Comparison of ENCODE assay signal across 27 cellular contexts in genomic region chr20:21372016-21372415, GRCh38. TPM values are rescaled to one million over a fixed set of nuclear protein-coding genes. Genes with fewer than 3 reads are reported as not detected.
DNase-seq lines count a peak whose midpoint lies in the region; ATAC-seq, FAIRE-seq and TF ChIP-seq lines count a peak whose summit lies in the region.
"Had no signal": no experiment of that assay in that cellular context is flagged by ENCODE, and none has a peak within 500 bp of the region (broad histone marks: within the 10 kb centered on the region; RNA-seq: fewer than 3 reads in every experiment).

No MANE protein-coding gene starts in this region.

- H3K27me3 Mint-ChIP-seq in MCF 10A (ENCODE audit: insufficient read depth, unreplicated experiment): no peaks in the 10 kb centered on the region
- no peaks in the 10 kb centered on the region for H3K27me3 Mint-ChIP-seq in CD4-positive, alpha-beta memory T cell
- H3K27me3 Mint-ChIP-seq: CD4-positive, alpha-beta T cell; CD8-positive, alpha-beta memory T cell had no signal

- no peak overlapping the region for H3K4me2 ChIP-seq in A549
- H3K4me2 ChIP-seq: BLaER1 treated with 17β-estradiol and CSF1 and Interleukin-3, amounts not matched to agents 10 nM and 100 nM had no signal

- intact Hi-C loops in MCF 10A (cut with micrococcal nuclease): no loop called here
- intact Hi-C loops in breast epithelium (cut with DNase I; ENCODE audit: low total_unique reads): no loop called here
- intact Hi-C loops in CD4-positive, alpha-beta memory T cell (cut with micrococcal nuclease): no loop called here

- H3K36me3 Mint-ChIP-seq in MCF 10A (ENCODE audit: insufficient read depth, unreplicated experiment): peaks cover 44% of the 10 kb centered on the region
- peaks cover 96% of the 10 kb centered on the region for H3K36me3 Mint-ChIP-seq in stimulated activated effector memory CD8-positive, alpha-beta T cell treated with anti-CD3 and anti-CD28 coated beads, Interleukin-12 subunit alpha, Interleukin-12 subunit beta, amount 100 ng/mL, for 72 hours
- peaks cover 38 to 61% of the 10 kb centered on the region in 2 donors for H3K36me3 Mint-ChIP-seq in CD4-positive, alpha-beta memory T cell

- H3K9me3 ChIP-seq in breast epithelium (no peaks in the 10 kb centered on the region), A549 (no peaks in the 10 kb centered on the region)
- no peaks in the 10 kb centered on the region for H3K9me3 ChIP-seq in CD4-positive, alpha-beta memory T cell (ENCODE audit: control insufficient read depth in 1 of 2, low read length in 2 of 2)
- H3K9me3 ChIP-seq: BLaER1 treated with 17β-estradiol and CSF1 and Interleukin-3, amounts not matched to agents 10 nM and 100 nM had no signal

- 88% methylated on average over 2 of the region's 2 CpGs for WGBS in A549 (ENCODE audit: missing lambda C conversion rate)

- no peak for TF ChIP-seq RAD21 in A549 (conservative IDR thresholded peaks at IDR 0.05 in 1 of 2, IDR thresholded peaks at IDR 0.05 in 1 of 2)

- H3K27ac ChIP-seq in breast epithelium (no peak overlapping the region), A549 (no peak overlapping the region)
- no peak overlapping the region for H3K27ac ChIP-seq in CD4-positive, alpha-beta memory T cell (ENCODE audit: low read depth, low read length)
- H3K27ac ChIP-seq: BLaER1 treated with 17β-estradiol and CSF1 and Interleukin-3, amounts not matched to agents 10 nM and 100 nM; C4-2B had no signal

- in situ Hi-C loops in SK-MEL-5 (cut with HindIII; ENCODE audit: low pct_unique_long_range_greater_than_20kb, low sequenced_read_pairs): no loop called here

- no peak for DNase-seq in MCF 10A (ENCODE audit: unreplicated experiment)
- DNase-seq in breast epithelium (ENCODE audit: low spot score in 2 of 2): no peak
- no peak for DNase-seq in A549 (ENCODE audit: low read depth in 1 of 2, low spot score in 1 of 2)
- DNase-seq in SK-MEL-5 (ENCODE audit: low read depth, low spot score): peak; percentile 71
- DNase-seq in stimulated activated effector memory CD8-positive, alpha-beta T cell treated with anti-CD3 and anti-CD28 coated beads, Interleukin-12 subunit alpha, Interleukin-12 subunit beta, amount 100 ng/mL, for 72 hours (ENCODE audit: low spot score in 2 of 2): no peak
- no peak for DNase-seq in activated CD8-positive, alpha-beta memory T cell treated with anti-CD3 and anti-CD28 coated beads, Interleukin-2, amount 50 U/mL, for 4 hours
- no peak for DNase-seq in CD4-positive, alpha-beta memory T cell
- DNase-seq in stimulated activated CD4-positive, alpha-beta T cell treated with anti-CD3 and anti-CD28 coated beads, Interleukin-4, amount 100 ng/mL, for 4 hours: no peak
- DNase-seq: ACHN; CD4-positive, alpha-beta T cell; CD8-positive, alpha-beta memory T cell; COR-L47; DMS 273 treated with DMSO at 0.1 percent for 48 hours; DMS153; DMS53; DMS79; DND-41; EL; GDM1 had no signal

- FAIRE-seq in A549 (lab: Jason Lieb, UNC): peak; percentile 67
- FAIRE-seq: GM12878, GM12892 had no signal

- H3K27me3 ChIP-seq in breast epithelium: no peaks in the 10 kb centered on the region
- no peaks in the 10 kb centered on the region for H3K27me3 ChIP-seq in CD4-positive, alpha-beta memory T cell (ENCODE audit: insufficient read depth, low read length)
- H3K27me3 ChIP-seq: BLaER1 treated with 17β-estradiol and CSF1 and Interleukin-3, amounts not matched to agents 10 nM and 100 nM had no signal

- no peak overlapping the region for H3K4me3 ChIP-seq in breast epithelium
- H3K4me3 ChIP-seq in A549: no peak overlapping the region
- H3K4me3 ChIP-seq in CD4-positive, alpha-beta memory T cell (ENCODE audit: low read length in 2 of 2): no peak overlapping the region
- H3K4me3 ChIP-seq: BLaER1 treated with 17β-estradiol and CSF1 and Interleukin-3, amounts not matched to agents 10 nM and 100 nM; GM12878 had no signal

- peaks cover 5% of the 10 kb centered on the region for H3K4me1 Mint-ChIP-seq in MCF 10A (ENCODE audit: insufficient read depth, unreplicated experiment)
- peaks cover 12% of the 10 kb centered on the region for H3K4me1 Mint-ChIP-seq in stimulated activated effector memory CD8-positive, alpha-beta T cell treated with anti-CD3 and anti-CD28 coated beads, Interleukin-12 subunit alpha, Interleukin-12 subunit beta, amount 100 ng/mL, for 72 hours
- H3K4me1 Mint-ChIP-seq in CD4-positive, alpha-beta memory T cell: peaks cover 6 to 26% (median 11%) of the 10 kb centered on the region in 4 donors

- TF ChIP-seq POLR2A in breast epithelium (IDR thresholded peaks at IDR 0.05) (no peak), A549 (IDR thresholded peaks at IDR 0.05; ENCODE audit: low read length) (no peak)

- peak overlapping the region; percentile 47 for H3K27ac Mint-ChIP-seq in MCF 10A (ENCODE audit: low read depth, unreplicated experiment)
- peak overlapping the region; percentile 3 for H3K27ac Mint-ChIP-seq in stimulated activated effector memory CD8-positive, alpha-beta T cell treated with anti-CD3 and anti-CD28 coated beads, Interleukin-12 subunit alpha, Interleukin-12 subunit beta, amount 100 ng/mL, for 72 hours
- H3K27ac Mint-ChIP-seq in CD4-positive, alpha-beta memory T cell: no peak overlapping the region
- H3K27ac Mint-ChIP-seq: CD4-positive, alpha-beta T cell had no signal

- no peak overlapping the region for H3K4me3 Mint-ChIP-seq in MCF 10A (ENCODE audit: unreplicated experiment)
- no peak overlapping the region for H3K4me3 Mint-ChIP-seq in stimulated activated effector memory CD8-positive, alpha-beta T cell treated with anti-CD3 and anti-CD28 coated beads, Interleukin-12 subunit alpha, Interleukin-12 subunit beta, amount 100 ng/mL, for 72 hours
- no peak overlapping the region for H3K4me3 Mint-ChIP-seq in CD4-positive, alpha-beta memory T cell
- H3K4me3 Mint-ChIP-seq: CD4-positive, alpha-beta T cell; CD8-positive, alpha-beta memory T cell had no signal

- TF ChIP-seq CTCF in MCF 10A (IDR thresholded peaks at IDR 0.05; ENCODE audit: unreplicated experiment) (no peak), breast epithelium (IDR thresholded peaks at IDR 0.05) (no peak), A549 (IDR thresholded peaks at IDR 0.05) (no peak)

- no TSS peak for BruUV-seq in MCF 10A (replicated peaks; lab: Mats Ljungman, UMichigan)

- peaks cover 3% of the 10 kb centered on the region in 2 donors for H3K4me1 ChIP-seq in breast epithelium
- peaks cover 16% of the 10 kb centered on the region; the same call in 2 of the 3 replicates for H3K4me1 ChIP-seq in A549
- H3K4me1 ChIP-seq in CD4-positive, alpha-beta memory T cell (ENCODE audit: insufficient read depth, low read length): no peaks in the 10 kb centered on the region

- no peaks in the 10 kb centered on the region for H3K36me3 ChIP-seq in breast epithelium
- H3K36me3 ChIP-seq in CD4-positive, alpha-beta memory T cell (ENCODE audit: insufficient read depth, low read length): peaks cover 16% of the 10 kb centered on the region

- TF ChIP-seq EP300 in A549 (IDR thresholded peaks at IDR 0.05): no peak

- POLR2A ChIA-PET in MCF 10A (lab: Yijun Ruan, JAX) (interaction anchor here (1.0 to 2.6 kb wide), 6 partner anchors 9 to 69 kb away, joined by 3 to 10 read pairs (median 6); partner anchors contain the start of gene XRN2), A549 (lab: Yijun Ruan, JAX) (no interaction called here)
- POLR2A ChIA-PET in CD4-positive, alpha-beta memory T cell (lab: Charles Lee; ENCODE audit: partially characterized antibody): no interaction called here

- CTCF ChIA-PET in MCF 10A (lab: Yijun Ruan, JAX) (interaction anchor here (1.1 to 4.1 kb wide), 5 partner anchors 15 to 512 kb away, joined by 3 to 20 read pairs (median 8); no protein-coding TSS in a partner anchor), A549 (lab: Yijun Ruan, JAX) (interaction anchor here (0.9 to 2.7 kb wide), 3 partner anchors 69 to 136 kb away, joined by 3 to 6 read pairs (median 4); partner anchors contain the start of gene XRN2)
- CTCF ChIA-PET in CD4-positive, alpha-beta memory T cell (lab: Charles Lee; ENCODE audit: partially characterized antibody): interaction anchor here (1.3 to 1.7 kb wide), 2 partner anchors 133 to 137 kb away, joined by 5 to 11 read pairs; no protein-coding TSS in a partner anchor

- no peak for ATAC-seq in A549
- ATAC-seq in stimulated activated effector memory CD8-positive, alpha-beta T cell treated with anti-CD3 and anti-CD28 coated beads, Interleukin-12 subunit alpha, Interleukin-12 subunit beta, amount 100 ng/mL, for 72 hours: no peak
- ATAC-seq: GM12878 had no signal

- no peaks in the 10 kb centered on the region for H3K9me3 Mint-ChIP-seq in MCF 10A (ENCODE audit: unreplicated experiment)
- no peaks in the 10 kb centered on the region for H3K9me3 Mint-ChIP-seq in stimulated activated effector memory CD8-positive, alpha-beta T cell treated with anti-CD3 and anti-CD28 coated beads, Interleukin-12 subunit alpha, Interleukin-12 subunit beta, amount 100 ng/mL, for 72 hours
- no peaks in the 10 kb centered on the region for H3K9me3 Mint-ChIP-seq in CD4-positive, alpha-beta memory T cell
- H3K9me3 Mint-ChIP-seq: CD4-positive, alpha-beta T cell; CD8-positive, alpha-beta memory T cell had no signal

TF ChIP-seq in A549, 52 proteins besides CTCF, POLR2A, EP300 and RAD21 (continues in another document):
- TF ChIP-seq CEBPB (IDR thresholded peaks at IDR 0.05) (no peak), MYC (IDR thresholded peaks at IDR 0.05; ENCODE audit: borderline replicate concordance, low read length) (no peak), NR3C1 (IDR thresholded peaks at IDR 0.05) (no peak), HDAC2 (IDR thresholded peaks at IDR 0.05) (no peak), RFX5 (IDR thresholded peaks at IDR 0.05) (no peak), FOSL2 (IDR thresholded peaks at IDR 0.05) (no peak), FOSL2 (CRISPR knock-in tag; IDR thresholded peaks at IDR 0.05) (no peak)

RNA-seq across cellular contexts. Expression of gene NKX2-4, which starts 25.3 kb away (rescaled TPM):
- total RNA-seq in MCF 10A (2022) (not detected in 2 replicates), breast epithelium (not detected)
- polyA plus RNA-seq in A549 (2011; rRNA removed) (not detected in 2 replicates), A549 (2017; fragmentation: RNase III; extraction: RNeasy Plus Mini Kit Qiagen cat#74134 plus additional on column Dnase treatment) (not detected in 3 replicates)
- polyA plus RNA-seq in A549 (2012; cell fraction: cytosol; rRNA removed): 0.01 and 0.03 TPM in 2 replicates
- polyA plus RNA-seq in A549 (2012; cell fraction: nucleus; rRNA removed): not detected in 2 replicates
- polyA minus RNA-seq in A549 (2011; rRNA and poly(A)+ RNA removed): not detected in 2 replicates
- total RNA-seq in SK-MEL-5 (2014; rRNA removed; shearing (Covaris generic)): 1.4 and 1.8 TPM in 2 replicates
- 0.96 and 1.7 TPM in 2 replicates for polyA plus RNA-seq in SK-MEL-5 (2015; cell fraction: cytosol; rRNA removed)
- 0.28 and 1.3 TPM in 2 replicates for polyA plus RNA-seq in SK-MEL-5 (2015; cell fraction: nucleus; rRNA removed)
- total RNA-seq in CD4-positive, alpha-beta memory T cell: not detected
- not detected for polyA plus RNA-seq in CD4-positive, alpha-beta memory T cell
- total RNA-seq: A172; CD4-positive, alpha-beta T cell; CD8-positive, alpha-beta memory T cell; G401; GM12878 had no signal
- polyA plus RNA-seq: AG04450; BJ; CD8-positive, alpha-beta memory T cell; GM12878 had no signal

Comparison
In these comparisons a context has a peak if more than half of its experiments do, and no peak if none do; other contexts are left out.
1. H3K27ac Mint-ChIP-seq: peak in MCF 10A (single experiment) and stimulated activated effector memory CD8-positive, alpha-beta T cell treated with anti-CD3 and anti-CD28 coated beads, Interleukin-12 subunit alpha, Interleukin-12 subunit beta, amount 100 ng/mL, for 72 hours (single experiment); none in CD4-positive, alpha-beta memory T cell (0 of 7).